In genomic region chr2:109613922-109614714, GRCh38 we compare ENCODE assay signal across 8 cellular contexts. TPM values are rescaled to one million over a fixed set of nuclear protein-coding genes. Genes with fewer than 3 reads are reported as not detected.
A peak's percentile ranks its signal among the peaks of the same experiment; 100 is the strongest.
DNase-seq lines count a peak whose midpoint lies in the region; ATAC-seq, FAIRE-seq and TF ChIP-seq lines count a peak whose summit lies in the region.

SEPTIN10 (minus strand) TSS chr2:109613966; CDS start chr2:109613827, 139 bp downstream.
SOWAHC (plus strand) TSS chr2:109614364; CDS start chr2:109614490, 126 bp downstream.

- peak; percentile 82 to 95 (median 83) for TF ChIP-seq POLR2A in body of pancreas (IDR thresholded peaks at IDR 0.05)

- intact Hi-C loops in body of pancreas (cut with DNase I), result no loop called here
- intact Hi-C loops in aorta (cut with DNase I), result loop anchor here in 1 of 2 donors (2.0 to 5.0 kb wide), 3 partner anchors 33 to 78 kb away; no protein-coding TSS in a partner anchor

- peaks cover 15% of the 10 kb centered on the region for H3K4me1 ChIP-seq in HAP-1
- peaks cover 35% of the 10 kb centered on the region for H3K4me1 ChIP-seq in body of pancreas
- peaks cover 4 to 6% of the 10 kb centered on the region in 2 donors for H3K4me1 ChIP-seq in aorta (ENCODE audit: control insufficient read depth in 1 of 2, insufficient read depth in 2 of 2, low read length in 2 of 2)

- no peaks in the 10 kb centered on the region for H3K36me3 ChIP-seq in HAP-1 (replicated peaks)
- H3K36me3 ChIP-seq in body of pancreas (replicated peaks in 1 of 2; ENCODE audit: insufficient read depth in 1 of 2, low read depth in 2 of 2), result no peaks in the 10 kb centered on the region
- H3K36me3 ChIP-seq in aorta (ENCODE audit: control insufficient read depth in 1 of 2, insufficient read depth in 2 of 2, low read length in 1 of 2), result no peaks in the 10 kb centered on the region

- DNase-seq in Daoy (ENCODE audit: low read depth) (peak; percentile 100), HAP-1 (ENCODE audit: low spot score in 2 of 2) (peak; percentile 94 to 98), NCI-H1105 treated with DMSO at 0.1 percent for 48 hours (lab: John Stamatoyannopoulos, UW) (peak; percentile 86), body of pancreas (peak; percentile 94 to 95 (median 95)), iPS DF 19.7 (ENCODE audit: low read depth, low spot score) (peak; percentile 94), retinal pigment epithelial cell (ENCODE audit: low read depth) (peak; percentile 96), aorta (peak; percentile 99)

- H3K4me3 ChIP-seq in HAP-1, result peak within 1 kb of the TSS; percentile 73
- H3K4me3 ChIP-seq in body of pancreas, result peak within 1 kb of the TSS; percentile 55 to 66
- peak within 1 kb of the TSS; percentile 89 for H3K4me3 ChIP-seq in retinal pigment epithelial cell (ENCODE audit: low read length)
- peak within 1 kb of the TSS; percentile 97 to 99 for H3K4me3 ChIP-seq in aorta (ENCODE audit: low read length in 2 of 2)

- peak; percentile 17 for FAIRE-seq in TTC549 (lab: Jason Lieb, UNC)

- H3K27me3 ChIP-seq in HAP-1 (ENCODE audit: low read depth) (no peaks in the 10 kb centered on the region; the same call in 1 of the 2 replicates), body of pancreas (no peaks in the 10 kb centered on the region), aorta (ENCODE audit: control insufficient read depth in 1 of 2, insufficient read depth in 2 of 2, low read length in 1 of 2) (no peaks in the 10 kb centered on the region)

- no peaks in the 10 kb centered on the region for H3K9me3 ChIP-seq in HAP-1
- H3K9me3 ChIP-seq in body of pancreas, result no peaks in the 10 kb centered on the region
- no peaks in the 10 kb centered on the region for H3K9me3 ChIP-seq in aorta (ENCODE audit: control insufficient read depth, low read length)

- ATAC-seq in body of pancreas (peak; percentile 91), aorta (ENCODE audit: low FRiP score) (peak; percentile 98)

- TF ChIP-seq CTCF in body of pancreas (IDR thresholded peaks at IDR 0.05), result peak in 2 of 7 experiments; percentile 1 to 14
- TF ChIP-seq CTCF in retinal pigment epithelial cell (conservative IDR thresholded peaks at IDR 0.05; ENCODE audit: low read depth, low read length), result no peak

- in situ Hi-C loops in HAP-1 (cut with MboI; ENCODE audit: low sequenced_read_pairs), result no loop called here

- WGBS in body of pancreas, 2 donors, result 0 to 1% methylated on average over 3 to 99 of the region's 104 CpGs
- WGBS in aorta, 2 donors, result 1% methylated on average over 75 to 104 of the region's 104 CpGs

- H3K27ac ChIP-seq in body of pancreas (peak within 1 kb of the TSS; percentile 87 to 98 (median 93)), aorta (ENCODE audit: low read depth in 1 of 2, low read length in 2 of 2) (peak within 1 kb of the TSS; percentile 92 to 99)

RNA-seq across cellular contexts. Expression of gene SEPTIN10, which starts in this region (rescaled TPM):
- total RNA-seq in Daoy (2014; rRNA removed; shearing (Covaris generic)), result 42.9 and 56.0 TPM in 2 replicates
- total RNA-seq in body of pancreas, result 10 to 100 TPM; 44.9 to 46.5 TPM
- 100 to 1,000 TPM; 127 to 132 TPM for total RNA-seq in aorta
- 10 to 100 TPM; 80.3 to 86.6 TPM for polyA plus RNA-seq in aorta

RNA-seq across cellular contexts. Expression of gene SOWAHC, which starts in this region (rescaled TPM):
- 7.1 and 9.0 TPM in 2 replicates for total RNA-seq in Daoy (2014; rRNA removed; shearing (Covaris generic))
- total RNA-seq in body of pancreas (10 to 100 TPM in 1 of 2 donors, 1 to 10 TPM in 1; 8.8 to 11.2 TPM), aorta (10 to 100 TPM; 12.0 to 15.0 TPM)
- 1 to 10 TPM; 5.6 to 7.9 TPM for polyA plus RNA-seq in aorta

Comparison
In these comparisons a context has a peak if more than half of its experiments do, and no peak if none do; other contexts are left out.
1. Peak in every context shown above with its lines: DNase-seq, ATAC-seq, H3K4me3 ChIP-seq and H3K27ac ChIP-seq.